ENCODE assay signal across 13 cellular contexts in genomic region chr18:1014951-1015627, GRCh38.
DNase-seq lines count a peak whose midpoint lies in the region; ATAC-seq lines count a peak whose summit lies in the region.
"Had no signal": no experiment of that assay in that cellular context is flagged by ENCODE, and none has a peak within 500 bp of the region (broad histone marks: within the 10 kb centered on the region; RNA-seq: fewer than 3 reads in every experiment).

No MANE protein-coding gene starts in this region.

- peak overlapping the region; percentile 24 for H3K4me2 ChIP-seq in skeletal muscle satellite cell (ENCODE audit: low read length)

- H3K9ac ChIP-seq in skeletal muscle satellite cell (ENCODE audit: low read depth, low read length): no peak overlapping the region

- H3K4me1 ChIP-seq in skeletal muscle satellite cell (ENCODE audit: control insufficient read depth, insufficient read depth, low read length): peaks cover 23% of the 10 kb centered on the region

- no peak for ATAC-seq in GM18858 (IDR thresholded peaks at IDR 0.05; ENCODE audit: unreplicated experiment)
- ATAC-seq: stimulated activated naive B cell treated with anti-CD40 and anti-IgM and Interleukin-4, amounts not matched to agents 10 μg/mL and 1 μg/mL and 100 μg/mL, for 72 hours had no signal

- no peaks in the 10 kb centered on the region for H3K36me3 ChIP-seq in skeletal muscle satellite cell (ENCODE audit: insufficient read depth, low read length)

- no peak overlapping the region for H3K4me3 ChIP-seq in skeletal muscle satellite cell (ENCODE audit: low read length)

- DNase-seq in G401 (ENCODE audit: low spot score) (peak; percentile 4), amniotic epithelial cell (ENCODE audit: low read depth) (peak; percentile 31), iPS-NIHi11 (ENCODE audit: low spot score) (peak; percentile 34), dedifferentiated amniotic fluid mesenchymal stem cell (ENCODE audit: extremely low spot score) (no peak), nucleus accumbens (lab: John Stamatoyannopoulos, UW) (no peak), DMS 273 treated with DMSO at 0.1 percent for 48 hours (lab: John Stamatoyannopoulos, UW) (no peak)
- DNase-seq: activated CD4-positive, alpha-beta T cell treated with anti-CD3 and anti-CD28 coated beads, Interleukin-2, amount 50 U/mL, for 48 hours; hypothalamus; NCI-H510A treated with DMSO at 0.1 percent for 48 hours; stimulated activated CD4-positive, alpha-beta T cell treated with anti-CD3 and anti-CD28 coated beads, Interleukin-2, amount 100 ng/mL, for 48 hours; stimulated activated naive B cell treated with anti-CD40 and anti-IgM and Interleukin-4, amounts not matched to agents 10 μg/mL and 1 μg/mL and 100 μg/mL, for 72 hours had no signal

- H3K27me3 ChIP-seq in skeletal muscle satellite cell (ENCODE audit: control insufficient read depth, insufficient read depth, low read length): no peaks in the 10 kb centered on the region

- in situ Hi-C loops in G401 (cut with HindIII; ENCODE audit: low sequenced_read_pairs): no loop called here

- no peaks in the 10 kb centered on the region for H3K9me3 ChIP-seq in skeletal muscle satellite cell (replicated peaks; ENCODE audit: low read length)

Comparison
In these comparisons a context has a peak if more than half of its experiments do, and no peak if none do; other contexts are left out.
1. DNase-seq: peak in G401 (single experiment), amniotic epithelial cell (single experiment) and iPS-NIHi11 (single experiment); none in dedifferentiated amniotic fluid mesenchymal stem cell (single experiment), nucleus accumbens (0 of 56) and DMS 273 treated with DMSO at 0.1 percent for 48 hours (single experiment).